ENCODE assay signal across 14 cellular contexts in genomic region chr4:147840846-147841732, GRCh38.
DNase-seq lines count a peak whose midpoint lies in the region; ATAC-seq and TF ChIP-seq lines count a peak whose summit lies in the region.
"Had no signal": no experiment of that assay in that cellular context is flagged by ENCODE, and none has a peak within 500 bp of the region (broad histone marks: within the 10 kb centered on the region; RNA-seq: fewer than 3 reads in every experiment).

No MANE protein-coding gene starts in this region.

- no peaks in the 10 kb centered on the region for H3K9me3 Mint-ChIP-seq in CD4-positive, alpha-beta memory T cell
- H3K9me3 Mint-ChIP-seq: activated T-helper 17 cell treated with anti-CD3 and anti-CD28 coated beads, Interleukin-2, amount 50 U/mL, for 72 hours; central memory CD8-positive, alpha-beta T cell had no signal

- no peak overlapping the region for H3K27ac Mint-ChIP-seq in CD4-positive, alpha-beta memory T cell
- H3K27ac Mint-ChIP-seq: activated T-helper 17 cell treated with anti-CD3 and anti-CD28 coated beads, Interleukin-2, amount 50 U/mL, for 72 hours had no signal

- peak; percentile 59 for DNase-seq in RPMI8226
- no peak for DNase-seq in CD4-positive, alpha-beta memory T cell
- no peak for DNase-seq in activated CD4-positive, CD25-positive, alpha-beta regulatory T cell treated with anti-CD3 and anti-CD28 coated beads, Interleukin-2, amount 50 U/mL, for 72 hours
- no peak for DNase-seq in GM10248 (ENCODE audit: extremely low spot score)
- no peak for DNase-seq in DMS114 treated with DMSO at 0.1 percent for 48 hours (lab: John Stamatoyannopoulos, UW; ENCODE audit: unreplicated experiment)
- DNase-seq: mammary epithelial cell, NCI-H1694 treated with DMSO at 0.1 percent for 48 hours, posterior cingulate gyrus, uterus had no signal

- no peak for TF ChIP-seq CTCF in GM10248 (IDR thresholded peaks at IDR 0.05; ENCODE audit: control extremely low read depth, extremely low read depth, low read depth, missing control alignments)

- ATAC-seq in GM18502 (IDR thresholded peaks at IDR 0.05; ENCODE audit: poor library complexity, unreplicated experiment) (peak; percentile 71), GM21390 (IDR thresholded peaks at IDR 0.05; ENCODE audit: unreplicated experiment) (peak; percentile 60), HG03066 (IDR thresholded peaks at IDR 0.05; ENCODE audit: low read depth, unreplicated experiment) (peak; percentile 76)
- ATAC-seq: activated T-helper 17 cell treated with anti-CD3 and anti-CD28 coated beads, Interleukin-2, amount 50 U/mL, for 72 hours had no signal

- no peaks in the 10 kb centered on the region for H3K27me3 Mint-ChIP-seq in CD4-positive, alpha-beta memory T cell
- H3K27me3 Mint-ChIP-seq: activated T-helper 17 cell treated with anti-CD3 and anti-CD28 coated beads, Interleukin-2, amount 50 U/mL, for 72 hours; central memory CD8-positive, alpha-beta T cell had no signal

- H3K4me1 Mint-ChIP-seq in CD4-positive, alpha-beta memory T cell = peaks cover 0 to 12% (median 6%) of the 10 kb centered on the region in 4 donors

- H3K36me3 Mint-ChIP-seq in CD4-positive, alpha-beta memory T cell = peaks cover 0 to 11% of the 10 kb centered on the region in 2 donors

- H3K4me1 ChIP-seq in CD4-positive, alpha-beta memory T cell (ENCODE audit: insufficient read depth, low read length) = peaks cover 5% of the 10 kb centered on the region
- H3K4me1 ChIP-seq: uterus had no signal

- intact Hi-C loops in CD4-positive, alpha-beta memory T cell (cut with micrococcal nuclease) = no loop called here

- CTCF ChIA-PET in CD4-positive, alpha-beta memory T cell (lab: Charles Lee; ENCODE audit: partially characterized antibody) = interaction anchor here (0.8 to 8.5 kb wide), 4 partner anchors 9 to 132 kb away, joined by 3 to 43 read pairs (median 4); no protein-coding TSS in a partner anchor
- CTCF ChIA-PET in GM10248 (lab: Yijun Ruan, JAX) = interaction anchor here (1.2 to 16.9 kb wide), 7 partner anchors 9 to 158 kb away, joined by 3 to 210 read pairs (median 5); partner anchors contain the start of gene PRMT9

- POLR2A ChIA-PET in CD4-positive, alpha-beta memory T cell (lab: Charles Lee; ENCODE audit: partially characterized antibody) = no interaction called here
- POLR2A ChIA-PET in GM10248 (lab: Yijun Ruan, JAX) = no interaction called here

- no peak overlapping the region for H3K4me3 ChIP-seq in CD4-positive, alpha-beta memory T cell (ENCODE audit: low read length in 2 of 2)
- H3K4me3 ChIP-seq: uterus had no signal

- no peak overlapping the region for H3K4me3 Mint-ChIP-seq in CD4-positive, alpha-beta memory T cell
- H3K4me3 Mint-ChIP-seq: activated T-helper 17 cell treated with anti-CD3 and anti-CD28 coated beads, Interleukin-2, amount 50 U/mL, for 72 hours; central memory CD8-positive, alpha-beta T cell had no signal

- H3K27ac ChIP-seq in CD4-positive, alpha-beta memory T cell (ENCODE audit: low read depth, low read length) = no peak overlapping the region
- H3K27ac ChIP-seq: uterus had no signal

- no peaks in the 10 kb centered on the region for H3K9me3 ChIP-seq in CD4-positive, alpha-beta memory T cell (ENCODE audit: control insufficient read depth in 1 of 2, low read length in 2 of 2)
- H3K9me3 ChIP-seq: uterus had no signal

- H3K27me3 ChIP-seq in CD4-positive, alpha-beta memory T cell (ENCODE audit: insufficient read depth, low read length) = no peaks in the 10 kb centered on the region
- H3K27me3 ChIP-seq: uterus had no signal

- H3K36me3 ChIP-seq in CD4-positive, alpha-beta memory T cell (ENCODE audit: insufficient read depth, low read length) = no peaks in the 10 kb centered on the region
- H3K36me3 ChIP-seq: uterus had no signal
